ENCODE assay signal across 8 cellular contexts in the genomic region with DNA sequence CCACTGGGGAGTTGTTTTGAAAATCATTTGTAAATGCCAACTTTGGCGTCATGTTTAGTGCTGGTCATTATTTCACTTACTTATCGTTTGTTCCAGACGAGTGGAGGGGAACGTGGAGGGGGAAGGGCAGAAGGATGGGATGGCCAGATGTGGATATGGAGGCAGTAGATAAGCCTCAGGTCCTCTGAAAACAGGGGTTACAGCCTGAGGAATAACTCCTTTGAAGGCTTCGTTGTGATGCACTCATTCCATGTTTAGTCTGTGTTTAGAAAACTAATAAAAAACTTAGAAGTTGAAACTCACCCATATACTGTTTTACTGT. TPM values are rescaled to one million over a fixed set of nuclear protein-coding genes. Genes with fewer than 3 reads are reported as not detected.
DNase-seq lines count a peak whose midpoint lies in the region; ATAC-seq and TF ChIP-seq lines count a peak whose summit lies in the region.

No MANE protein-coding gene starts in this region.

- H3K4me1 Mint-ChIP-seq in activated B cell treated with CpG ODN at 0.5 μM for 24 hours, result peaks cover 26% of the 10 kb centered on the region

- H3K9me3 ChIP-seq in heart left ventricle, result no peaks in the 10 kb centered on the region
- H3K9me3 ChIP-seq in right cardiac atrium (ENCODE audit: control insufficient read depth, low read length), result no peaks in the 10 kb centered on the region
- no peaks in the 10 kb centered on the region for H3K9me3 ChIP-seq in skeletal muscle tissue (ENCODE audit: control insufficient read depth in 3 of 3, low read length in 3 of 3)

- TF ChIP-seq CTCF in heart left ventricle (IDR thresholded peaks at IDR 0.05) (no peak), activated B cell treated with CpG ODN at 0.5 μM for 24 hours (IDR thresholded peaks at IDR 0.05) (no peak)

- H3K27ac ChIP-seq in heart left ventricle (peak overlapping the region in 8 of 12 donors; percentile 88 to 94 (median 92)), right cardiac atrium (ENCODE audit: low read length) (peak overlapping the region; percentile 92), skeletal muscle tissue (ENCODE audit: low read depth, low read length) (peak overlapping the region; percentile 76)

- H3K27me3 ChIP-seq in heart left ventricle (no peaks in the 10 kb centered on the region), right cardiac atrium (ENCODE audit: control insufficient read depth, insufficient read depth) (no peaks in the 10 kb centered on the region), skeletal muscle tissue (ENCODE audit: control insufficient read depth in 3 of 3, insufficient read depth in 3 of 3, low read length in 3 of 3) (no peaks in the 10 kb centered on the region)

- CTCF ChIA-PET in activated B cell treated with CpG ODN at 0.5 μM for 24 hours (lab: Charles Lee), result no interaction called here
- CTCF ChIA-PET in HEK293T (lab: Yijun Ruan, JAX), result no interaction called here

- peaks cover 24% of the 10 kb centered on the region for H3K36me3 Mint-ChIP-seq in activated B cell treated with CpG ODN at 0.5 μM for 24 hours (ENCODE audit: low read depth)

- peak overlapping the region; percentile 85 for H3K27ac Mint-ChIP-seq in activated B cell treated with CpG ODN at 0.5 μM for 24 hours

- POLR2A ChIA-PET in activated B cell treated with CpG ODN at 0.5 μM for 24 hours (lab: Charles Lee), result no interaction called here
- POLR2A ChIA-PET in HEK293T (lab: Yijun Ruan, JAX), result no interaction called here

- peaks cover 0 to 16% (median 7%) of the 10 kb centered on the region in 9 donors for H3K36me3 ChIP-seq in heart left ventricle
- peaks cover 0 to 5% (median 3%) of the 10 kb centered on the region in 3 donors for H3K36me3 ChIP-seq in skeletal muscle tissue (ENCODE audit: control insufficient read depth in 3 of 3, insufficient read depth in 3 of 3, low read length in 3 of 3)

- peak in 2 of 4 donors; percentile 7 to 19 for ATAC-seq in heart left ventricle
- no peak for ATAC-seq in left ventricle myocardium superior
- no peak for ATAC-seq in activated B cell treated with CpG ODN at 0.5 μM for 24 hours (ENCODE audit: low read depth)
- ATAC-seq in right cardiac atrium, result peak in 1 of 2 donors; percentile 27

- H3K4me3 Mint-ChIP-seq in activated B cell treated with CpG ODN at 0.5 μM for 24 hours, result peak overlapping the region; percentile 98

- peak overlapping the region; percentile 80 to 86 (median 80) for H3K9ac ChIP-seq in skeletal muscle tissue (ENCODE audit: low read depth in 1 of 3, low read length in 3 of 3)

- H3K9me3 Mint-ChIP-seq in activated B cell treated with CpG ODN at 0.5 μM for 24 hours, result no peaks in the 10 kb centered on the region

- TF ChIP-seq POLR2A in heart left ventricle (IDR thresholded peaks at IDR 0.05), result no peak

- 1 to 3% (median 1%) methylated on average over 5 of the region's 5 CpGs for WGBS in heart left ventricle, 4 donors
- 2% methylated on average over 5 of the region's 5 CpGs for WGBS in right cardiac atrium

- H3K4me3 ChIP-seq in heart left ventricle (peak overlapping the region; percentile 70 to 98 (median 84)), right cardiac atrium (ENCODE audit: low read length) (peak overlapping the region; percentile 86), skeletal muscle tissue (ENCODE audit: low read length in 3 of 3) (peak overlapping the region; percentile 71 to 90 (median 87))

- H3K4me1 ChIP-seq in heart left ventricle, result peaks cover 0 to 26% (median 9%) of the 10 kb centered on the region in 12 donors
- peaks cover 1% of the 10 kb centered on the region for H3K4me1 ChIP-seq in right cardiac atrium (ENCODE audit: control insufficient read depth, insufficient read depth, low read length)
- H3K4me1 ChIP-seq in skeletal muscle tissue (ENCODE audit: control insufficient read depth in 3 of 3, insufficient read depth in 3 of 3, low read length in 3 of 3), result peaks cover 6 to 11% (median 9%) of the 10 kb centered on the region in 3 donors

- no peak for DNase-seq in heart left ventricle
- no peak for DNase-seq in left ventricle myocardium superior
- no peak for DNase-seq in activated B cell treated with CpG ODN at 0.5 μM for 24 hours
- no peak for DNase-seq in right cardiac atrium
- no peak for DNase-seq in HEK293T (ENCODE audit: extremely low spot score)
- DNase-seq in COR-L47 (lab: John Stamatoyannopoulos, UW), result no peak
- DNase-seq in NCI-H2196 treated with DMSO at 0.1 percent for 48 hours (lab: John Stamatoyannopoulos, UW; ENCODE audit: unreplicated experiment), result no peak

- no peaks in the 10 kb centered on the region for H3K27me3 Mint-ChIP-seq in activated B cell treated with CpG ODN at 0.5 μM for 24 hours

- intact Hi-C loops in heart left ventricle (cut with DNase I) (loop anchor here in 7 of 10 donors (2.0 to 10.0 kb wide), 7 partner anchors 61 to 216 kb away; a partner anchor contains a TSS), left ventricle myocardium superior (cut with micrococcal nuclease) (no loop called here), activated B cell treated with CpG ODN at 0.5 μM for 24 hours (cut with micrococcal nuclease) (loop anchor here (2.0 to 5.0 kb wide), 2 partner anchors 46 to 116 kb away; no protein-coding TSS in a partner anchor), right cardiac atrium (cut with DNase I) (loop anchor here in 2 of 4 donors (5.0 kb wide), 1 partner anchor 66 kb away; a partner anchor contains a TSS)

TF ChIP-seq in HEK293T, 16 proteins besides CTCF, POLR2A, EP300 and RAD21:
- TF ChIP-seq, protein P1, sequence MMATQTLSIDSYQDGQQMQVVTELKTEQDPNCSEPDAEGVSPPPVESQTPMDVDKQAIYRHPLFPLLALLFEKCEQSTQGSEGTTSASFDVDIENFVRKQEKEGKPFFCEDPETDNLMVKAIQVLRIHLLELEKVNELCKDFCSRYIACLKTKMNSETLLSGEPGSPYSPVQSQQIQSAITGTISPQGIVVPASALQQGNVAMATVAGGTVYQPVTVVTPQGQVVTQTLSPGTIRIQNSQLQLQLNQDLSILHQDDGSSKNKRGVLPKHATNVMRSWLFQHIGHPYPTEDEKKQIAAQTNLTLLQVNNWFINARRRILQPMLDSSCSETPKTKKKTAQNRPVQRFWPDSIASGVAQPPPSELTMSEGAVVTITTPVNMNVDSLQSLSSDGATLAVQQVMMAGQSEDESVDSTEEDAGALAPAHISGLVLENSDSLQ (IDR thresholded peaks at IDR 0.05), result no peak
- no peak for TF ChIP-seq CTBP1 (IDR thresholded peaks at IDR 0.05; ENCODE audit: borderline replicate concordance)
- no peak for TF ChIP-seq FOXM1 (IDR thresholded peaks at IDR 0.05; ENCODE audit: borderline replicate concordance)
- TF ChIP-seq SUZ12 (IDR thresholded peaks at IDR 0.05), result no peak
- no peak for TF ChIP-seq TARDBP (IDR thresholded peaks at IDR 0.05)
- no peak for TF ChIP-seq SP1 (IDR thresholded peaks at IDR 0.05)
- TF ChIP-seq ELF4 (IDR thresholded peaks at IDR 0.05), result no peak
- no peak for TF ChIP-seq BHLHE40 (IDR thresholded peaks at IDR 0.05; ENCODE audit: borderline replicate concordance)
- no peak for TF ChIP-seq L3MBTL2 (conservative IDR thresholded peaks at IDR 0.05)
- no peak for TF ChIP-seq ZNF384 (IDR thresholded peaks at IDR 0.05)
- no peak for TF ChIP-seq FOXA1 (IDR thresholded peaks at IDR 0.05)
- no peak for TF ChIP-seq NFRKB (IDR thresholded peaks at IDR 0.05)
- TF ChIP-seq HDGF (IDR thresholded peaks at IDR 0.05; ENCODE audit: borderline replicate concordance), result no peak
- TF ChIP-seq FOXK2 (IDR thresholded peaks at IDR 0.05), result no peak
- no peak for TF ChIP-seq ARNT (IDR thresholded peaks at IDR 0.05)
- no peak for TF ChIP-seq LEF1 (IDR thresholded peaks at IDR 0.05; ENCODE audit: borderline replicate concordance)

RNA-seq across cellular contexts. Expression of a gene that starts 1.1 kb away (rescaled TPM):
- total RNA-seq in heart left ventricle, result 10 to 100 TPM; 11.1 to 22.9 (median 18.6) TPM
- 1 to 10 TPM; 4.8 to 7.2 TPM for polyA plus RNA-seq in heart left ventricle
- total RNA-seq in left ventricle myocardium superior, result 18.4 TPM
- total RNA-seq in activated B cell treated with CpG ODN at 0.5 μM for 24 hours, result 22.2 and 23.4 TPM in 2 replicates
- total RNA-seq in right cardiac atrium, result 10 to 100 TPM; 16.9 to 26.2 (median 19.4) TPM
- polyA plus RNA-seq in right cardiac atrium, result 5.6 TPM
- total RNA-seq in skeletal muscle tissue, result 30.3 TPM
